Comparison of ENCODE assay signal across 13 cellular contexts in the genomic region with DNA sequence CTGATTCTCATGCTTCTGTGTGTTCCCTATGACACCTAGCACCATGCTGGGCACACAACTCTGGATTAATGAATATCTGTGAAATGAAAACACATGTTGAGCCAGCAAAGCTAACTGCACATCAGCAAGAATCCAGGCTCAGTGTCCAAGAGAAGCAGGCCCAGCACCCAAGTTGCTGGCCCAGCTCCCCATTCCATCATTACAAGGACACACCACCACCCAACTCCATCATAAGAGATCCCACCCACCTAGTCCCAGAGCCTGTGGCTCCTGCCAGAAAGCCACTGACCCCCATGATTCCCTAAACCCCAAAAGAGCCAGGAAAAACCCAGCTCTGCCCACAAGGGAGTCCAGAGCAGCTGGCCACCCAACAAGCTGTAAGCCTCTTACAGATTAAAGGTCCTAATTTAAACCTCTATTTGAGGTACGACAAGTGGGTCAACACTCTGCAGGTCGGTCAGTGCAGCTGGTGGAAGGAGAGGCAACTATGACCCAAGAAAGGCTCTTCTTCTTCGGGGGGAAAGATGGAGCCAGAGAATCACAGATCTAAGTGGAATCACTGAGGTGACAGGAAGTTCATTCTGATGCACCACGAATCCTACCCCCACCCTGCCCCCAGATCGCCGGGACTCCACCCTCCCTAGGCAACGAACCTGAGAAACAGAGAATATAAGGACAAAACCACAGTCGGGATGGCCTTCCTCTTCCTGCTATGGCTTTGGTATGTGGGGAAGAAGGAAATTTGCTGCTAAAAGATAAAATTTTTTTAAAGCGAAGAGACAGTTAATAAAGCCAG. TPM values are rescaled to one million over a fixed set of nuclear protein-coding genes. Genes with fewer than 3 reads are reported as not detected.
A peak's percentile ranks its signal among the peaks of the same experiment; 100 is the strongest.
DNase-seq lines count a peak whose midpoint lies in the region; ATAC-seq and TF ChIP-seq lines count a peak whose summit lies in the region.
"Had no signal": no experiment of that assay in that cellular context is flagged by ENCODE, and none has a peak within 500 bp of the region (broad histone marks: within the 10 kb centered on the region; RNA-seq: fewer than 3 reads in every experiment).

No MANE protein-coding gene starts in this region.

- CTCF ChIA-PET in CD4-positive, alpha-beta memory T cell (lab: Charles Lee; ENCODE audit: partially characterized antibody): interaction anchor here (1.4 to 5.2 kb wide), 3 partner anchors 16 to 110 kb away, joined by 4 to 19 read pairs (median 8); no protein-coding TSS in a partner anchor

- H3K27ac Mint-ChIP-seq in CD4-positive, alpha-beta memory T cell: peak overlapping the region; percentile 48 to 87 (median 59)
- H3K27ac Mint-ChIP-seq in endothelial cell (ENCODE audit: unreplicated experiment): peak overlapping the region; percentile 92

- no peaks in the 10 kb centered on the region for H3K36me3 ChIP-seq in CD4-positive, alpha-beta memory T cell (ENCODE audit: insufficient read depth, low read length)
- H3K36me3 ChIP-seq in KOPT-K1 (ENCODE audit: insufficient read depth, low read length): peaks cover 98% of the 10 kb centered on the region
- peaks cover 30% of the 10 kb centered on the region for H3K36me3 ChIP-seq in skeletal muscle satellite cell (ENCODE audit: insufficient read depth, low read length)
- H3K36me3 ChIP-seq: tibial artery had no signal

- peaks cover 78 to 97% (median 86%) of the 10 kb centered on the region in 4 donors for H3K4me1 Mint-ChIP-seq in CD4-positive, alpha-beta memory T cell
- H3K4me1 Mint-ChIP-seq in endothelial cell (ENCODE audit: unreplicated experiment): peaks cover 72% of the 10 kb centered on the region

- no peak for ATAC-seq in GM18867 (IDR thresholded peaks at IDR 0.05; ENCODE audit: unreplicated experiment)

- H3K36me3 Mint-ChIP-seq in CD4-positive, alpha-beta memory T cell: peaks cover 37 to 68% of the 10 kb centered on the region in 2 donors
- peaks cover 42% of the 10 kb centered on the region for H3K36me3 Mint-ChIP-seq in endothelial cell (ENCODE audit: low read depth, unreplicated experiment)

- H3K27ac ChIP-seq in CD4-positive, alpha-beta memory T cell (ENCODE audit: low read depth, low read length): peak overlapping the region; percentile 16
- peak overlapping the region; percentile 26 for H3K27ac ChIP-seq in KOPT-K1 (ENCODE audit: low read depth, low read length, poor library complexity, severe bottlenecking)

- H3K4me3 ChIP-seq in CD4-positive, alpha-beta memory T cell (ENCODE audit: low read length in 2 of 2): no peak overlapping the region
- H3K4me3 ChIP-seq in skeletal muscle satellite cell (ENCODE audit: low read length): no peak overlapping the region
- H3K4me3 ChIP-seq: tibial artery had no signal

- H3K27me3 Mint-ChIP-seq in CD4-positive, alpha-beta memory T cell: no peaks in the 10 kb centered on the region
- peaks cover 6% of the 10 kb centered on the region for H3K27me3 Mint-ChIP-seq in endothelial cell (ENCODE audit: unreplicated experiment)

- H3K27me3 ChIP-seq in CD4-positive, alpha-beta memory T cell (ENCODE audit: insufficient read depth, low read length): no peaks in the 10 kb centered on the region
- H3K27me3 ChIP-seq in skeletal muscle satellite cell (ENCODE audit: control insufficient read depth, insufficient read depth, low read length): no peaks in the 10 kb centered on the region
- H3K27me3 ChIP-seq: tibial artery had no signal

- no peaks in the 10 kb centered on the region for H3K9me3 Mint-ChIP-seq in CD4-positive, alpha-beta memory T cell
- no peaks in the 10 kb centered on the region for H3K9me3 Mint-ChIP-seq in endothelial cell (ENCODE audit: unreplicated experiment)

- TF ChIP-seq CTCF in endothelial cell (IDR thresholded peaks at IDR 0.05; ENCODE audit: unreplicated experiment): no peak

- POLR2A ChIA-PET in CD4-positive, alpha-beta memory T cell (lab: Charles Lee; ENCODE audit: partially characterized antibody): interaction anchor here (1.1 to 1.5 kb wide), 4 partner anchors 12 to 29 kb away, joined by 3 to 5 read pairs (median 4); no protein-coding TSS in a partner anchor

- H3K9me3 ChIP-seq in CD4-positive, alpha-beta memory T cell (ENCODE audit: control insufficient read depth in 1 of 2, low read length in 2 of 2): no peaks in the 10 kb centered on the region
- H3K9me3 ChIP-seq in KOPT-K1 (ENCODE audit: insufficient read depth, low read length, poor library complexity, severe bottlenecking): no peaks in the 10 kb centered on the region
- no peaks in the 10 kb centered on the region for H3K9me3 ChIP-seq in skeletal muscle satellite cell (replicated peaks; ENCODE audit: low read length)
- H3K9me3 ChIP-seq: tibial artery had no signal

- DNase-seq in CD4-positive, alpha-beta memory T cell: no peak
- DNase-seq in endothelial cell (ENCODE audit: low spot score) (peak; percentile 38), KG1 (lab: John Stamatoyannopoulos, UW) (no peak)
- DNase-seq in activated CD4-positive, alpha-beta T cell treated with anti-CD3 and anti-CD28 coated beads, Interleukin-2, amount 50 U/mL, for 48 hours: no peak
- DNase-seq: activated CD4-positive, alpha-beta T cell treated with anti-CD3 and anti-CD28 coated beads for 48 hours; activated gamma-delta T cell treated with Interleukin-2 at 50 U/mL for 16 hours; NCI-H2081 treated with DMSO at 0.1 percent for 48 hours; NCI-H774; posterior cingulate gyrus had no signal

- H3K4me2 ChIP-seq in skeletal muscle satellite cell (ENCODE audit: low read length): peak overlapping the region; percentile 13

- intact Hi-C loops in CD4-positive, alpha-beta memory T cell (cut with micrococcal nuclease): no loop called here

- H3K4me3 Mint-ChIP-seq in CD4-positive, alpha-beta memory T cell: peak overlapping the region in 7 of 8 donors; percentile 11 to 85 (median 51)
- peak overlapping the region; percentile 54 for H3K4me3 Mint-ChIP-seq in endothelial cell (ENCODE audit: unreplicated experiment)

- H3K4me1 ChIP-seq in CD4-positive, alpha-beta memory T cell (ENCODE audit: insufficient read depth, low read length): peaks cover 95% of the 10 kb centered on the region
- peaks cover 54% of the 10 kb centered on the region for H3K4me1 ChIP-seq in skeletal muscle satellite cell (ENCODE audit: control insufficient read depth, insufficient read depth, low read length)

- H3K9ac ChIP-seq in skeletal muscle satellite cell (ENCODE audit: low read depth, low read length): peak overlapping the region; percentile 19

RNA-seq across cellular contexts. Expression of a gene that starts 58.2 kb away (rescaled TPM):
- under 1 TPM in 1 of 2 experiments, not detected in 1; 0.03 TPM for total RNA-seq in CD4-positive, alpha-beta memory T cell
- not detected for polyA plus RNA-seq in CD4-positive, alpha-beta memory T cell
- total RNA-seq in endothelial cell (ENCODE audit: unreplicated experiment): 277 TPM
- total RNA-seq in skeletal muscle satellite cell (2012; rRNA removed): under 0.01 and 0.22 TPM in 2 replicates

Comparison
In these comparisons a context has a peak if more than half of its experiments do, and no peak if none do; other contexts are left out.
1. RNA of a gene that starts 58.2 kb away (total RNA-seq): 277 TPM in endothelial cell (single experiment); 0.03 TPM in CD4-positive, alpha-beta memory T cell; every median in the first group is over 100 times any median in the second.